21 cellular contexts compared by ENCODE assay signal in genomic region chr15:80167936-80168335, GRCh38. TPM values are rescaled to one million over a fixed set of nuclear protein-coding genes. Genes with fewer than 3 reads are reported as not detected.
DNase-seq lines count a peak whose midpoint lies in the region; ATAC-seq and TF ChIP-seq lines count a peak whose summit lies in the region.
"Had no signal": no experiment of that assay in that cellular context is flagged by ENCODE, and none has a peak within 500 bp of the region (broad histone marks: within the 10 kb centered on the region; RNA-seq: fewer than 3 reads in every experiment).

No MANE protein-coding gene starts in this region.

- H3K9me3 Mint-ChIP-seq in activated T-cell treated with anti-CD3 and anti-CD28 coated beads, Interleukin-2, amount 50 U/mL, for 72 hours, result no peaks in the 10 kb centered on the region
- H3K9me3 Mint-ChIP-seq in WTC11, result peaks cover 5% of the 10 kb centered on the region; the same call in 1 of the 2 replicates
- H3K9me3 Mint-ChIP-seq in activated naive CD8-positive, alpha-beta T cell treated with anti-CD3 and anti-CD28 coated beads, Interleukin-2, amount 50 U/mL, for 24 hours, result no peaks in the 10 kb centered on the region
- H3K9me3 Mint-ChIP-seq: CD4-positive, CD25-positive, alpha-beta regulatory T cell; CD8-positive, alpha-beta T cell; H9 had no signal

- intact Hi-C loops in posterior vena cava (cut with DNase I), result no loop called here
- intact Hi-C loops in sciatic nerve (cut with DNase I), result loop anchor here (5.0 kb wide), 1 partner anchor 961 kb away; no protein-coding TSS in a partner anchor

- peaks cover 4 to 14% of the 10 kb centered on the region in 2 donors for H3K36me3 Mint-ChIP-seq in activated T-cell treated with anti-CD3 and anti-CD28 coated beads, Interleukin-2, amount 50 U/mL, for 72 hours (ENCODE audit: insufficient read depth in 2 of 2)
- H3K36me3 Mint-ChIP-seq in WTC11, result peaks cover 33% of the 10 kb centered on the region
- H3K36me3 Mint-ChIP-seq in activated naive CD8-positive, alpha-beta T cell treated with anti-CD3 and anti-CD28 coated beads, Interleukin-2, amount 50 U/mL, for 24 hours (ENCODE audit: low read depth), result peaks cover 21% of the 10 kb centered on the region

- no peak for DNase-seq in activated T-cell treated with anti-CD3 and anti-CD28 coated beads, Interleukin-2, amount 50 U/mL, for 72 hours
- DNase-seq in activated T-cell treated with anti-CD3 and anti-CD28 coated beads, Interleukin-2, amount 50 U/mL, for 48 hours, result no peak
- DNase-seq in WTC11 (ENCODE audit: low spot score) (no peak), epithelial cell of prostate (ENCODE audit: low read depth, low spot score) (no peak), posterior vena cava (ENCODE audit: low spot score) (peak; percentile 9), cortex of kidney (lab: John Stamatoyannopoulos, UW) (no peak), sciatic nerve (ENCODE audit: low spot score) (no peak)
- DNase-seq in activated naive CD8-positive, alpha-beta T cell treated with anti-CD3 and anti-CD28 coated beads, Interleukin-2, amount 50 U/mL, for 24 hours, result no peak
- DNase-seq: Caco-2; CD4-positive, CD25-positive, alpha-beta regulatory T cell; CD8-positive, alpha-beta T cell; DMS153; DND-41; H9 had no signal

- H3K27ac ChIP-seq in epithelial cell of prostate, result peak overlapping the region; percentile 14
- H3K27ac ChIP-seq: 22Rv1, BLaER1, C4-2B had no signal

- ATAC-seq in activated T-cell treated with anti-CD3 and anti-CD28 coated beads, Interleukin-2, amount 50 U/mL, for 72 hours (replicated peaks in 1 of 2), result no peak
- ATAC-seq in WTC11 (no peak), sciatic nerve (no peak)
- ATAC-seq in activated naive CD8-positive, alpha-beta T cell treated with anti-CD3 and anti-CD28 coated beads, Interleukin-2, amount 50 U/mL, for 24 hours, result no peak
- ATAC-seq: CD8-positive, alpha-beta T cell; GM12878; GM23338; HCT116 had no signal

- CTCF ChIA-PET in WTC11 (lab: Charles Lee), result interaction anchor here (0.6 to 1.2 kb wide), 2 partner anchors 687 to 1161 kb away, joined by 3 to 4 read pairs; no protein-coding TSS in a partner anchor

- peak overlapping the region; percentile 18 for H3K27ac Mint-ChIP-seq in activated T-cell treated with anti-CD3 and anti-CD28 coated beads, Interleukin-2, amount 50 U/mL, for 72 hours
- peak overlapping the region; percentile 86; the same call in 1 of the 2 replicates for H3K27ac Mint-ChIP-seq in WTC11
- no peak overlapping the region for H3K27ac Mint-ChIP-seq in activated naive CD8-positive, alpha-beta T cell treated with anti-CD3 and anti-CD28 coated beads, Interleukin-2, amount 50 U/mL, for 24 hours
- H3K27ac Mint-ChIP-seq: B cell; CD4-positive, CD25-positive, alpha-beta regulatory T cell; CD8-positive, alpha-beta T cell; GM23338 had no signal

- no peak for TF ChIP-seq CTCF in WTC11 (IDR thresholded peaks at IDR 0.05)

- POLR2A ChIA-PET in WTC11 (lab: Charles Lee), result no interaction called here

- H3K4me1 Mint-ChIP-seq in activated T-cell treated with anti-CD3 and anti-CD28 coated beads, Interleukin-2, amount 50 U/mL, for 72 hours (ENCODE audit: low read depth), result no peaks in the 10 kb centered on the region
- H3K4me1 Mint-ChIP-seq in WTC11, result no peaks in the 10 kb centered on the region
- H3K4me1 Mint-ChIP-seq in activated naive CD8-positive, alpha-beta T cell treated with anti-CD3 and anti-CD28 coated beads, Interleukin-2, amount 50 U/mL, for 24 hours, result no peaks in the 10 kb centered on the region
- H3K4me1 Mint-ChIP-seq: B cell; CD4-positive, CD25-positive, alpha-beta regulatory T cell; GM23338; H9 had no signal

- no peaks in the 10 kb centered on the region for H3K27me3 Mint-ChIP-seq in activated T-cell treated with anti-CD3 and anti-CD28 coated beads, Interleukin-2, amount 50 U/mL, for 72 hours (ENCODE audit: low read depth)
- H3K27me3 Mint-ChIP-seq in WTC11 (ENCODE audit: low read depth), result no peaks in the 10 kb centered on the region
- H3K27me3 Mint-ChIP-seq in activated naive CD8-positive, alpha-beta T cell treated with anti-CD3 and anti-CD28 coated beads, Interleukin-2, amount 50 U/mL, for 24 hours, result no peaks in the 10 kb centered on the region
- H3K27me3 Mint-ChIP-seq: B cell; CD4-positive, CD25-positive, alpha-beta regulatory T cell had no signal

- no peak overlapping the region for H3K4me3 Mint-ChIP-seq in activated T-cell treated with anti-CD3 and anti-CD28 coated beads, Interleukin-2, amount 50 U/mL, for 72 hours
- no peak overlapping the region for H3K4me3 Mint-ChIP-seq in WTC11
- H3K4me3 Mint-ChIP-seq in activated naive CD8-positive, alpha-beta T cell treated with anti-CD3 and anti-CD28 coated beads, Interleukin-2, amount 50 U/mL, for 24 hours, result no peak overlapping the region
- H3K4me3 Mint-ChIP-seq: B cell; CD4-positive, CD25-positive, alpha-beta regulatory T cell; CD8-positive, alpha-beta T cell; GM23338; H9 had no signal

TF ChIP-seq in WTC11, 78 proteins besides CTCF, POLR2A, EP300 and RAD21 (continues in another document):
- TF ChIP-seq ZBTB21 (CRISPR knock-in tag; IDR thresholded peaks at IDR 0.05; ENCODE audit: borderline replicate concordance), result no peak
- TF ChIP-seq ZNF138 (CRISPR knock-in tag; conservative IDR thresholded peaks at IDR 0.05), result no peak
- no peak for TF ChIP-seq ZNF232 (CRISPR knock-in tag; IDR thresholded peaks at IDR 0.05)
- no peak for TF ChIP-seq CDX4 (CRISPR knock-in tag; IDR thresholded peaks at IDR 0.05; ENCODE audit: borderline replicate concordance)
- TF ChIP-seq PRRX2 (CRISPR knock-in tag; IDR thresholded peaks at IDR 0.05), result no peak
- TF ChIP-seq ELF4 (CRISPR knock-in tag; IDR thresholded peaks at IDR 0.05; ENCODE audit: low read depth), result no peak
- TF ChIP-seq, protein P1, sequence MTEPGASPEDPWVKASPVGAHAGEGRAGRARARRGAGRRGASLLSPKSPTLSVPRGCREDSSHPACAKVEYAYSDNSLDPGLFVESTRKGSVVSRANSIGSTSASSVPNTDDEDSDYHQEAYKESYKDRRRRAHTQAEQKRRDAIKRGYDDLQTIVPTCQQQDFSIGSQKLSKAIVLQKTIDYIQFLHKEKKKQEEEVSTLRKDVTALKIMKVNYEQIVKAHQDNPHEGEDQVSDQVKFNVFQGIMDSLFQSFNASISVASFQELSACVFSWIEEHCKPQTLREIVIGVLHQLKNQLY (CRISPR knock-in tag; IDR thresholded peaks at IDR 0.05), result no peak
- no peak for TF ChIP-seq E2F1 (CRISPR knock-in tag; IDR thresholded peaks at IDR 0.05)
- no peak for TF ChIP-seq ZBTB43 (CRISPR knock-in tag; IDR thresholded peaks at IDR 0.05)
- no peak for TF ChIP-seq USF2 (CRISPR knock-in tag; IDR thresholded peaks at IDR 0.05)
- TF ChIP-seq SMAD4 (CRISPR knock-in tag; IDR thresholded peaks at IDR 0.05), result no peak

RNA-seq across cellular contexts. Expression of gene FAH, which starts 15.1 kb away (rescaled TPM):
- total RNA-seq in activated T-cell treated with anti-CD3 and anti-CD28 coated beads, Interleukin-2, amount 50 U/mL, for 72 hours, result 10 to 100 TPM; 66.3 to 74.3 TPM
- total RNA-seq in WTC11 (2021) (21.7 to 23.7 TPM (median 22.8 TPM) in 3 replicates), posterior vena cava (10 to 100 TPM; 20.5 to 22.4 TPM), sciatic nerve (21.0 TPM)
